In the genomic region with DNA sequence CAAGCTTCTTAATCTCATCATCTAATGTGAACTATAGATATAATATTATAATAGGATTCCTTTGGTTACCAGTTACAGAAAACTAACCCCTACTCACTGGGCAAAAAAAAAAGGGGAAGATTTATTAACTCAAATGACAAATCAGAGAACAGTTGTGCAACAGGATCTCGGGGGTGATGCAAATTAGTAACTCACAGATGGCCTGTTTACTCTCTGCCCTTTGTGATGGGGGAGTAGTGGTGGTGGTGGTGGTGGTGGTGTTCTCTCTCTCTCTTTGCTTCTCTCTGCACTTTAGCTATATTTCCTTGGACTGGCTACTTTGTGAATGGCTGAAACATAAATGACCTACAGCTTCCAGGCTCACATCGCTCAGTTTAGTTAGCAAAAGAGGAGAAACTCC, we compare ENCODE assay signal across 14 cellular contexts. TPM values are rescaled to one million over a fixed set of nuclear protein-coding genes. Genes with fewer than 3 reads are reported as not detected.
A peak's percentile ranks its signal among the peaks of the same experiment; 100 is the strongest.
DNase-seq lines count a peak whose midpoint lies in the region; ATAC-seq and TF ChIP-seq lines count a peak whose summit lies in the region.
"Had no signal": no experiment of that assay in that cellular context is flagged by ENCODE, and none has a peak within 500 bp of the region (broad histone marks: within the 10 kb centered on the region; RNA-seq: fewer than 3 reads in every experiment).

No MANE protein-coding gene starts in this region.

- BruUV-seq in Caco-2 (replicated peaks; lab: Mats Ljungman, UMichigan), result no TSS peak

- no peaks in the 10 kb centered on the region for H3K27me3 ChIP-seq in Caco-2 (replicated peaks; ENCODE audit: control insufficient read depth, insufficient read depth, low read length)

- POLR2A ChIA-PET in Caco-2 (lab: Charles Lee), result no interaction called here

- H3K9me3 Mint-ChIP-seq in central memory CD8-positive, alpha-beta T cell, result no peaks in the 10 kb centered on the region
- no peaks in the 10 kb centered on the region for H3K9me3 Mint-ChIP-seq in natural killer cell treated with Interleukin-12 subunit alpha and Interleukin-12 subunit beta and Interleukin-15 and Interleukin-18, amount 100 ng/mL, for 72 hours
- no peaks in the 10 kb centered on the region for H3K9me3 Mint-ChIP-seq in activated CD4-positive, alpha-beta T cell treated with anti-CD3 and anti-CD28 coated beads, Interleukin-2, amount 10 ng/mL, durations not matched to agents 24 days and 14 days
- no peaks in the 10 kb centered on the region for H3K9me3 Mint-ChIP-seq in Caco-2 (ENCODE audit: unreplicated experiment)
- no peaks in the 10 kb centered on the region for H3K9me3 Mint-ChIP-seq in activated naive CD4-positive, alpha-beta T cell treated with anti-CD3 and anti-CD28 coated beads, Interleukin-2, amount 50 U/mL, for 72 hours

- H3K36me3 Mint-ChIP-seq in central memory CD8-positive, alpha-beta T cell (ENCODE audit: insufficient read depth), result peaks cover 12% of the 10 kb centered on the region
- no peaks in the 10 kb centered on the region for H3K36me3 Mint-ChIP-seq in natural killer cell treated with Interleukin-12 subunit alpha and Interleukin-12 subunit beta and Interleukin-15 and Interleukin-18, amount 100 ng/mL, for 72 hours
- peaks cover 5% of the 10 kb centered on the region for H3K36me3 Mint-ChIP-seq in activated CD4-positive, alpha-beta T cell treated with anti-CD3 and anti-CD28 coated beads, Interleukin-2, amount 10 ng/mL, durations not matched to agents 24 days and 14 days (ENCODE audit: low read depth)
- peaks cover 12% of the 10 kb centered on the region for H3K36me3 Mint-ChIP-seq in Caco-2 (ENCODE audit: insufficient read depth, unreplicated experiment)
- peaks cover 0 to 6% of the 10 kb centered on the region in 2 donors for H3K36me3 Mint-ChIP-seq in activated naive CD4-positive, alpha-beta T cell treated with anti-CD3 and anti-CD28 coated beads, Interleukin-2, amount 50 U/mL, for 72 hours

- 0 out of 2 replicates have a peak, but pooled peaks cover 6% of the 10 kb centered on the region for H3K4me1 ChIP-seq in Caco-2

- peak overlapping the region; percentile 33 for H3K27ac Mint-ChIP-seq in central memory CD8-positive, alpha-beta T cell (ENCODE audit: low read depth)
- peak overlapping the region; percentile 30 to 74 for H3K27ac Mint-ChIP-seq in natural killer cell treated with Interleukin-12 subunit alpha and Interleukin-12 subunit beta and Interleukin-15 and Interleukin-18, amount 100 ng/mL, for 72 hours
- no peak overlapping the region for H3K27ac Mint-ChIP-seq in activated CD4-positive, alpha-beta T cell treated with anti-CD3 and anti-CD28 coated beads, Interleukin-2, amount 10 ng/mL, durations not matched to agents 24 days and 14 days
- no peak overlapping the region for H3K27ac Mint-ChIP-seq in Caco-2 (ENCODE audit: unreplicated experiment)
- H3K27ac Mint-ChIP-seq in activated naive CD4-positive, alpha-beta T cell treated with anti-CD3 and anti-CD28 coated beads, Interleukin-2, amount 50 U/mL, for 72 hours, result no peak overlapping the region

- ATAC-seq in central memory CD8-positive, alpha-beta T cell (replicated peaks; ENCODE audit: extremely low read depth, poor library complexity, severe bottlenecking), result no peak
- no peak for ATAC-seq in natural killer cell treated with Interleukin-12 subunit alpha and Interleukin-12 subunit beta and Interleukin-15 and Interleukin-18, amount 100 ng/mL, for 72 hours
- no peak for ATAC-seq in activated naive CD4-positive, alpha-beta T cell treated with anti-CD3 and anti-CD28 coated beads, Interleukin-2, amount 50 U/mL, for 72 hours

- TF ChIP-seq CTCF in GM13977 (IDR thresholded peaks at IDR 0.05; ENCODE audit: extremely low read depth, insufficient read depth, missing control alignments), result no peak
- TF ChIP-seq CTCF in Caco-2 (IDR thresholded peaks at IDR 0.05; ENCODE audit: insufficient read depth in 1 of 2, low read depth in 1 of 2, low read length in 1 of 2, severe bottlenecking in 1 of 2, unreplicated experiment in 1 of 2), result no peak

- in situ Hi-C loops in GM13977 (cut with MboI; ENCODE audit: low pct_unique_long_range_greater_than_20kb, low sequenced_read_pairs, unreplicated experiment), result no loop called here

- CTCF ChIA-PET in Caco-2 (lab: Charles Lee), result no interaction called here

- no peaks in the 10 kb centered on the region for H3K27me3 Mint-ChIP-seq in central memory CD8-positive, alpha-beta T cell
- H3K27me3 Mint-ChIP-seq in natural killer cell treated with Interleukin-12 subunit alpha and Interleukin-12 subunit beta and Interleukin-15 and Interleukin-18, amount 100 ng/mL, for 72 hours, result no peaks in the 10 kb centered on the region
- peaks cover 4% of the 10 kb centered on the region for H3K27me3 Mint-ChIP-seq in activated CD4-positive, alpha-beta T cell treated with anti-CD3 and anti-CD28 coated beads, Interleukin-2, amount 10 ng/mL, durations not matched to agents 24 days and 14 days
- H3K27me3 Mint-ChIP-seq in Caco-2 (ENCODE audit: insufficient read depth, unreplicated experiment), result no peaks in the 10 kb centered on the region

- no peaks in the 10 kb centered on the region for H3K36me3 ChIP-seq in Caco-2 (ENCODE audit: control insufficient read depth, insufficient read depth, low read length)

- no peak overlapping the region for H3K4me3 Mint-ChIP-seq in central memory CD8-positive, alpha-beta T cell
- peak overlapping the region; percentile 80 for H3K4me3 Mint-ChIP-seq in natural killer cell treated with Interleukin-12 subunit alpha and Interleukin-12 subunit beta and Interleukin-15 and Interleukin-18, amount 100 ng/mL, for 72 hours
- H3K4me3 Mint-ChIP-seq in activated CD4-positive, alpha-beta T cell treated with anti-CD3 and anti-CD28 coated beads, Interleukin-2, amount 10 ng/mL, durations not matched to agents 24 days and 14 days, result no peak overlapping the region
- H3K4me3 Mint-ChIP-seq in Caco-2 (ENCODE audit: unreplicated experiment), result no peak overlapping the region

- H3K4me3 ChIP-seq in Caco-2 (ENCODE audit: low read depth, low read length), result no peak overlapping the region

- intact Hi-C loops in activated CD4-positive, alpha-beta T cell treated with anti-CD3 and anti-CD28 coated beads, Interleukin-2, amount 10 ng/mL, durations not matched to agents 24 days and 14 days (cut with micrococcal nuclease), result no loop called here
- intact Hi-C loops in Caco-2 (cut with micrococcal nuclease; ENCODE audit: unreplicated experiment), result no loop called here

- peaks cover 78% of the 10 kb centered on the region for H3K4me1 Mint-ChIP-seq in central memory CD8-positive, alpha-beta T cell
- peaks cover 74 to 77% of the 10 kb centered on the region in 2 donors for H3K4me1 Mint-ChIP-seq in natural killer cell treated with Interleukin-12 subunit alpha and Interleukin-12 subunit beta and Interleukin-15 and Interleukin-18, amount 100 ng/mL, for 72 hours (ENCODE audit: low read depth in 2 of 2)
- peaks cover 40% of the 10 kb centered on the region for H3K4me1 Mint-ChIP-seq in activated CD4-positive, alpha-beta T cell treated with anti-CD3 and anti-CD28 coated beads, Interleukin-2, amount 10 ng/mL, durations not matched to agents 24 days and 14 days
- H3K4me1 Mint-ChIP-seq in Caco-2 (ENCODE audit: low read depth, unreplicated experiment), result peaks cover 11% of the 10 kb centered on the region

- DNase-seq in EH (ENCODE audit: low read depth) (peak; percentile 29), NCI-H82 (lab: John Stamatoyannopoulos, UW) (peak; percentile 63), GM13977 (ENCODE audit: low spot score) (no peak), Caco-2 (no peak)
- DNase-seq in central memory CD8-positive, alpha-beta T cell (ENCODE audit: low spot score in 2 of 2), result no peak
- peak; percentile 72 for DNase-seq in natural killer cell treated with Interleukin-12 subunit alpha and Interleukin-12 subunit beta and Interleukin-15 and Interleukin-18, amount 100 ng/mL, for 72 hours (ENCODE audit: low spot score)
- DNase-seq in activated CD4-positive, alpha-beta T cell treated with anti-CD3 and anti-CD28 coated beads, Interleukin-2, amount 10 ng/mL, durations not matched to agents 24 days and 14 days, result no peak
- no peak for DNase-seq in activated naive CD4-positive, alpha-beta T cell treated with anti-CD3 and anti-CD28 coated beads, Interleukin-2, amount 50 U/mL, for 72 hours (ENCODE audit: low spot score in 2 of 2)
- DNase-seq: activated T-cell treated with anti-CD3 and anti-CD28 coated beads for 4 hours; anterior cingulate cortex; C1 segment of cervical spinal cord; mesendoderm; stimulated activated CD4-positive, alpha-beta T cell treated with anti-CD3 and anti-CD28 coated beads, Interleukin-2, amount 100 ng/mL, for 48 hours; stimulated activated naive CD4-positive, alpha-beta T cell had no signal

- no peaks in the 10 kb centered on the region for H3K9me3 ChIP-seq in Caco-2

RNA-seq across cellular contexts. Expression of gene RHOQ, which starts 3.9 kb away (rescaled TPM):
- 10 to 100 TPM; 36.8 to 49.1 TPM for total RNA-seq in natural killer cell treated with Interleukin-12 subunit alpha and Interleukin-12 subunit beta and Interleukin-15 and Interleukin-18, amount 100 ng/mL, for 72 hours
- 10.6 and 12.6 TPM in 2 replicates for total RNA-seq in activated CD4-positive, alpha-beta T cell treated with anti-CD3 and anti-CD28 coated beads, Interleukin-2, amount 10 ng/mL, durations not matched to agents 24 days and 14 days
- 25.8 and 28.1 TPM in 2 replicates for total RNA-seq in Caco-2 (2022)
- total RNA-seq in activated naive CD4-positive, alpha-beta T cell treated with anti-CD3 and anti-CD28 coated beads, Interleukin-2, amount 50 U/mL, for 72 hours, result 1 to 10 TPM; 4.2 to 6.6 TPM

RNA-seq across cellular contexts. Expression of gene ATP6V1E2, which starts 4.0 kb away (rescaled TPM):
- 1 to 10 TPM; 3.7 to 7.2 TPM for total RNA-seq in natural killer cell treated with Interleukin-12 subunit alpha and Interleukin-12 subunit beta and Interleukin-15 and Interleukin-18, amount 100 ng/mL, for 72 hours
- 5.3 and 6.1 TPM in 2 replicates for total RNA-seq in activated CD4-positive, alpha-beta T cell treated with anti-CD3 and anti-CD28 coated beads, Interleukin-2, amount 10 ng/mL, durations not matched to agents 24 days and 14 days
- total RNA-seq in Caco-2 (2022), result 9.1 and 10.3 TPM in 2 replicates
- total RNA-seq in activated naive CD4-positive, alpha-beta T cell treated with anti-CD3 and anti-CD28 coated beads, Interleukin-2, amount 50 U/mL, for 72 hours, result 1 to 10 TPM; 2.8 to 6.4 TPM

RNA-seq across cellular contexts. Expression of gene TMEM247, which starts 59.0 kb away (rescaled TPM):
- total RNA-seq in natural killer cell treated with Interleukin-12 subunit alpha and Interleukin-12 subunit beta and Interleukin-15 and Interleukin-18, amount 100 ng/mL, for 72 hours, result not detected
- total RNA-seq in activated CD4-positive, alpha-beta T cell treated with anti-CD3 and anti-CD28 coated beads, Interleukin-2, amount 10 ng/mL, durations not matched to agents 24 days and 14 days, result not detected in 2 replicates
- total RNA-seq in Caco-2 (2022), result not detected in 2 replicates
- not detected for total RNA-seq in activated naive CD4-positive, alpha-beta T cell treated with anti-CD3 and anti-CD28 coated beads, Interleukin-2, amount 50 U/mL, for 72 hours

Comparison
In these comparisons a context has a peak if more than half of its experiments do, and no peak if none do; other contexts are left out.
1. DNase-seq: peak in EH (single experiment), NCI-H82 (single experiment) and natural killer cell treated with Interleukin-12 subunit alpha and Interleukin-12 subunit beta and Interleukin-15 and Interleukin-18, amount 100 ng/mL, for 72 hours (single experiment); none in central memory CD8-positive, alpha-beta T cell (0 of 2), GM13977 (single experiment), activated CD4-positive, alpha-beta T cell treated with anti-CD3 and anti-CD28 coated beads, Interleukin-2, amount 10 ng/mL, durations not matched to agents 24 days and 14 days (single experiment), Caco-2 (0 of 2) and activated naive CD4-positive, alpha-beta T cell treated with anti-CD3 and anti-CD28 coated beads, Interleukin-2, amount 50 U/mL, for 72 hours (0 of 2).
2. H3K27ac Mint-ChIP-seq: peak in central memory CD8-positive, alpha-beta T cell (single experiment) and natural killer cell treated with Interleukin-12 subunit alpha and Interleukin-12 subunit beta and Interleukin-15 and Interleukin-18, amount 100 ng/mL, for 72 hours (2 of 2); none in activated CD4-positive, alpha-beta T cell treated with anti-CD3 and anti-CD28 coated beads, Interleukin-2, amount 10 ng/mL, durations not matched to agents 24 days and 14 days (single experiment), Caco-2 (single experiment) and activated naive CD4-positive, alpha-beta T cell treated with anti-CD3 and anti-CD28 coated beads, Interleukin-2, amount 50 U/mL, for 72 hours (0 of 2).